Comparison of ENCODE assay signal across 10 cellular contexts in genomic region chr3:148694116-148694515, GRCh38. TPM values are rescaled to one million over a fixed set of nuclear protein-coding genes. Genes with fewer than 3 reads are reported as not detected.
"Had no signal": no experiment of that assay in that cellular context is flagged by ENCODE, and none has a peak within 500 bp of the region (broad histone marks: within the 10 kb centered on the region; RNA-seq: fewer than 3 reads in every experiment).

No MANE protein-coding gene starts in this region.

- DNase-seq: H9, HFFc6, KG1 had no signal

- ATAC-seq: GM23338, HCT116, HepG2, K562 had no signal

- H3K4me3 ChIP-seq: GM23338, K562 had no signal

- H3K4me3 Mint-ChIP-seq: GM23338, H9, HFFc6 had no signal

- H3K9me3 Mint-ChIP-seq: H9, HFFc6 had no signal

- H3K27ac ChIP-seq: HL-60 had no signal

- H3K4me2 ChIP-seq: GM23338 had no signal

- H3K27ac Mint-ChIP-seq: GM23338, H9, HFFc6 had no signal

- H2AFZ ChIP-seq: GM23338 had no signal

RNA-seq across cellular contexts. Expression of gene AGTR1, which starts 3.6 kb away (rescaled TPM):
- total RNA-seq: GM23338, H1, H9, HT1080, K562 had no signal
- polyA plus RNA-seq: K562 had no signal
